Comparison of ENCODE assay signal across 18 cellular contexts in the genomic region with DNA sequence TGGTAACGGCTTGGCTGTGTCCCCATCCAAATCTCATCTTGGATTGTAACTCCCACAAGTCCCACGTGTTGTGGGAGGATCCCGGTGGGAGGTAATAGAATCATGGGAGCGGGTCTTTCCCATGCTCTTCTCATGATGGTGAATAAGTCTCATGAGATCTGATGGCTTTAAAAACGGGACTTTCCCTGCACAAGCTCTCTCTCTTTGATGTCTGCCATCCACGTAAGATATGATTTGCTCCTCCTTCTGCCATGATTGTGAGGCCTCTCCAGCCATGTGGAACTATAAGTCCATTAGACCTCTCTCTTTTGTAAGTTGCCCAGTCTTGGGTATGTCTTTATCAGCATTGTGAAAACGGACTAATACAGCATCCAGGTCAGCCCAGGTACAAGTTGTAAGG.
DNase-seq lines count a peak whose midpoint lies in the region; ATAC-seq and TF ChIP-seq lines count a peak whose summit lies in the region.
"Had no signal": no experiment of that assay in that cellular context is flagged by ENCODE, and none has a peak within 500 bp of the region (broad histone marks: within the 10 kb centered on the region; RNA-seq: fewer than 3 reads in every experiment).

No MANE protein-coding gene starts in this region.

- intact Hi-C loops in CD4-positive, alpha-beta T cell (cut with DNase I, micrococcal nuclease) = no loop called here

- 0 out of 2 replicates have a peak, but pooled peaks cover 4% of the 10 kb centered on the region for H3F3A ChIP-seq in OCI-LY1 (ENCODE audit: insufficient read depth, low read length)

- H3K4me2 ChIP-seq in OCI-LY1 (ENCODE audit: low read length) = peak overlapping the region; percentile 32; the same call in 1 of the 2 replicates

- no peak for ATAC-seq in stimulated activated naive B cell treated with anti-CD40 and anti-IgM and Interleukin-4, amounts not matched to agents 10 μg/mL and 1 μg/mL and 100 μg/mL, for 72 hours (replicated peaks)
- ATAC-seq in CD4-positive, alpha-beta T cell (ENCODE audit: poor library complexity) = no peak
- no peak for ATAC-seq in HG03354 (IDR thresholded peaks at IDR 0.05; ENCODE audit: poor library complexity, severe bottlenecking, unreplicated experiment)

- POLR2A ChIA-PET in CD4-positive, alpha-beta T cell (lab: Charles Lee) = no interaction called here

- no peaks in the 10 kb centered on the region for H3K9me3 Mint-ChIP-seq in stimulated activated naive B cell treated with anti-CD40 and anti-IgM and Interleukin-4, amounts not matched to agents 10 μg/mL and 1 μg/mL and 100 μg/mL, for 72 hours
- H3K9me3 Mint-ChIP-seq in CD4-positive, alpha-beta T cell = no peaks in the 10 kb centered on the region
- H3K9me3 Mint-ChIP-seq: H9, IgD-negative memory B cell had no signal

- no peak for TF ChIP-seq CTCF in OCI-LY1 (IDR thresholded peaks at IDR 0.05; ENCODE audit: low read length)
- no peak for TF ChIP-seq CTCF in CD4-positive, alpha-beta T cell (IDR thresholded peaks at IDR 0.05)

- H3K36me3 Mint-ChIP-seq in stimulated activated naive B cell treated with anti-CD40 and anti-IgM and Interleukin-4, amounts not matched to agents 10 μg/mL and 1 μg/mL and 100 μg/mL, for 72 hours = peaks cover 23 to 44% of the 10 kb centered on the region in 2 donors
- peaks cover 14% of the 10 kb centered on the region for H3K36me3 Mint-ChIP-seq in CD4-positive, alpha-beta T cell (ENCODE audit: low read depth)

- no peaks in the 10 kb centered on the region for H3K27me3 ChIP-seq in OCI-LY1 (ENCODE audit: insufficient read depth, low read length)
- H3K27me3 ChIP-seq in CD4-positive, alpha-beta T cell (ENCODE audit: control insufficient read depth, insufficient read depth, low read length) = no peaks in the 10 kb centered on the region
- no peaks in the 10 kb centered on the region for H3K27me3 ChIP-seq in effector memory CD4-positive, alpha-beta T cell (replicated peaks; ENCODE audit: control insufficient read depth, insufficient read depth, low read length, poor library complexity, severe bottlenecking)
- H3K27me3 ChIP-seq: BE2C had no signal

- no peaks in the 10 kb centered on the region for H4K20me1 ChIP-seq in OCI-LY1 (ENCODE audit: insufficient read depth, low read length)

- no peaks in the 10 kb centered on the region for H3K9me3 ChIP-seq in OCI-LY1 (ENCODE audit: low read length)
- H3K9me3 ChIP-seq in CD4-positive, alpha-beta T cell (ENCODE audit: control insufficient read depth, low read length) = no peaks in the 10 kb centered on the region
- no peaks in the 10 kb centered on the region for H3K9me3 ChIP-seq in effector memory CD4-positive, alpha-beta T cell (ENCODE audit: control insufficient read depth, low read length)
- H3K9me3 ChIP-seq: BE2C had no signal

- H3K4me1 ChIP-seq in OCI-LY1 (ENCODE audit: insufficient read depth, low read length, severe bottlenecking) = peaks cover 76% of the 10 kb centered on the region
- H3K4me1 ChIP-seq in effector memory CD4-positive, alpha-beta T cell (ENCODE audit: control insufficient read depth, insufficient read depth, low read length, poor library complexity, severe bottlenecking) = no peaks in the 10 kb centered on the region
- H3K4me1 ChIP-seq: BE2C had no signal

- H3K9me2 ChIP-seq in OCI-LY1 (ENCODE audit: low read depth, low read length) = no peaks in the 10 kb centered on the region

- no peaks in the 10 kb centered on the region for H3K79me2 ChIP-seq in OCI-LY1 (ENCODE audit: insufficient read depth, low read length)

- no peaks in the 10 kb centered on the region for H3K27me3 Mint-ChIP-seq in stimulated activated naive B cell treated with anti-CD40 and anti-IgM and Interleukin-4, amounts not matched to agents 10 μg/mL and 1 μg/mL and 100 μg/mL, for 72 hours
- H3K27me3 Mint-ChIP-seq in CD4-positive, alpha-beta T cell = no peaks in the 10 kb centered on the region
- H3K27me3 Mint-ChIP-seq: CD8-positive, alpha-beta memory T cell; IgD-negative memory B cell had no signal

- DNase-seq in Caki2 (ENCODE audit: low read depth) (peak; percentile 19), kidney glomerular epithelial cell (lab: John Stamatoyannopoulos, UW) (peak; percentile 7)
- DNase-seq in stimulated activated naive B cell treated with anti-CD40 and anti-IgM and Interleukin-4, amounts not matched to agents 10 μg/mL and 1 μg/mL and 100 μg/mL, for 72 hours = no peak
- no peak for DNase-seq in CD4-positive, alpha-beta T cell
- DNase-seq in effector memory CD4-positive, alpha-beta T cell = no peak
- DNase-seq: ACHN; BE2C; CD8-positive, alpha-beta memory T cell; COR-L47; DMS153; GDM1; H9; Karpas-422; KBM-7 had no signal

- CTCF ChIA-PET in CD4-positive, alpha-beta T cell (lab: Charles Lee) = interaction anchor here (0.6 kb wide), 1 partner anchor 15 kb away, joined by 3 read pairs; no protein-coding TSS in a partner anchor

- H3K36me3 ChIP-seq in OCI-LY1 (ENCODE audit: insufficient read depth, low read length) = peaks cover 12% of the 10 kb centered on the region; the same call in 1 of the 2 replicates
- no peaks in the 10 kb centered on the region for H3K36me3 ChIP-seq in effector memory CD4-positive, alpha-beta T cell (ENCODE audit: control insufficient read depth, insufficient read depth, low read length)
- H3K36me3 ChIP-seq: BE2C had no signal

- peak overlapping the region; percentile 48 for H3K27ac Mint-ChIP-seq in stimulated activated naive B cell treated with anti-CD40 and anti-IgM and Interleukin-4, amounts not matched to agents 10 μg/mL and 1 μg/mL and 100 μg/mL, for 72 hours
- H3K27ac Mint-ChIP-seq in CD4-positive, alpha-beta T cell = no peak overlapping the region
- H3K27ac Mint-ChIP-seq: CD8-positive, alpha-beta memory T cell; H9 had no signal

- peak overlapping the region; percentile 28; the same call in 1 of the 2 replicates for H3K9ac ChIP-seq in OCI-LY1 (ENCODE audit: low read length)

- in situ Hi-C loops in Caki2 (cut with HindIII; ENCODE audit: low pct_unique_long_range_greater_than_20kb, low sequenced_read_pairs) = no loop called here

- H2AFZ ChIP-seq in OCI-LY1 (ENCODE audit: low read length) = no peak overlapping the region

- H3K4me1 Mint-ChIP-seq in stimulated activated naive B cell treated with anti-CD40 and anti-IgM and Interleukin-4, amounts not matched to agents 10 μg/mL and 1 μg/mL and 100 μg/mL, for 72 hours = peaks cover 29 to 57% of the 10 kb centered on the region in 2 donors
- peaks cover 39% of the 10 kb centered on the region for H3K4me1 Mint-ChIP-seq in CD4-positive, alpha-beta T cell (ENCODE audit: low read depth)

- H3K27ac ChIP-seq in OCI-LY1 (ENCODE audit: low read depth, low read length, poor library complexity, severe bottlenecking) = peak overlapping the region; percentile 99
- no peak overlapping the region for H3K27ac ChIP-seq in CD4-positive, alpha-beta T cell (ENCODE audit: low read depth, low read length)
- H3K27ac ChIP-seq in effector memory CD4-positive, alpha-beta T cell (ENCODE audit: insufficient read depth, low read length, poor library complexity, severe bottlenecking) = no peak overlapping the region
- H3K27ac ChIP-seq: C4-2B had no signal

- H3K4me3 ChIP-seq in OCI-LY1 (ENCODE audit: low read depth, low read length, poor library complexity, severe bottlenecking) = no peak overlapping the region
- H3K4me3 ChIP-seq in effector memory CD4-positive, alpha-beta T cell (ENCODE audit: insufficient read depth, low read depth, low read length, poor library complexity, severe bottlenecking) = no peak overlapping the region

- no peak overlapping the region for H3K4me3 Mint-ChIP-seq in stimulated activated naive B cell treated with anti-CD40 and anti-IgM and Interleukin-4, amounts not matched to agents 10 μg/mL and 1 μg/mL and 100 μg/mL, for 72 hours
- H3K4me3 Mint-ChIP-seq in CD4-positive, alpha-beta T cell = no peak overlapping the region
- H3K4me3 Mint-ChIP-seq: CD8-positive, alpha-beta memory T cell; H9; IgD-negative memory B cell had no signal

Comparison
In these comparisons a context has a peak if more than half of its experiments do, and no peak if none do; other contexts are left out.
1. DNase-seq: peak in Caki2 (single experiment) and kidney glomerular epithelial cell (single experiment); none in stimulated activated naive B cell treated with anti-CD40 and anti-IgM and Interleukin-4, amounts not matched to agents 10 μg/mL and 1 μg/mL and 100 μg/mL, for 72 hours (single experiment), CD4-positive, alpha-beta T cell (0 of 10) and effector memory CD4-positive, alpha-beta T cell (0 of 3).